18 cellular contexts compared by ENCODE assay signal in genomic region chr17:10052414-10052813, GRCh38.
DNase-seq lines count a peak whose midpoint lies in the region; ATAC-seq, FAIRE-seq and TF ChIP-seq lines count a peak whose summit lies in the region.
"Had no signal": no experiment of that assay in that cellular context is flagged by ENCODE, and none has a peak within 500 bp of the region (broad histone marks: within the 10 kb centered on the region; RNA-seq: fewer than 3 reads in every experiment).

No MANE protein-coding gene starts in this region.

- DNase-seq in stimulated activated effector memory CD8-positive, alpha-beta T cell treated with anti-CD3 and anti-CD28 coated beads, Interleukin-12 subunit alpha, Interleukin-12 subunit beta, amount 100 ng/mL, for 72 hours (ENCODE audit: low spot score in 2 of 2), result no peak
- DNase-seq in HTR-8/SVneo (ENCODE audit: insufficient read length, low spot score), result no peak
- DNase-seq in spleen, result no peak
- no peak for DNase-seq in erythroblast (lab: John Stamatoyannopoulos, UW)
- DNase-seq: activated CD4-positive, alpha-beta T cell treated with anti-CD3 and anti-CD28 coated beads, Interleukin-2, amount 50 U/mL, for 48 hours; activated effector memory CD4-positive, alpha-beta T cell treated with Interleukin-2 at 50 U/mL for 16 hours; body of pancreas; CD8-positive, alpha-beta memory T cell; GDM1; left cardiac atrium; right lobe of liver; substantia nigra; T-helper 9 cell had no signal

- TF ChIP-seq POLR2A in spleen (IDR thresholded peaks at IDR 0.05) (no peak), erythroblast (IDR thresholded peaks at IDR 0.05; ENCODE audit: low read length) (no peak)

- no peaks in the 10 kb centered on the region for H3K27me3 ChIP-seq in spleen (replicated peaks in 1 of 7)
- H3K27me3 ChIP-seq: body of pancreas, right lobe of liver had no signal

- peak overlapping the region; percentile 23 for H3K27ac Mint-ChIP-seq in stimulated activated effector memory CD8-positive, alpha-beta T cell treated with anti-CD3 and anti-CD28 coated beads, Interleukin-12 subunit alpha, Interleukin-12 subunit beta, amount 100 ng/mL, for 72 hours

- ATAC-seq in GM18511 (IDR thresholded peaks at IDR 0.05; ENCODE audit: unreplicated experiment) (peak; percentile 57), GM21360 (IDR thresholded peaks at IDR 0.05; ENCODE audit: unreplicated experiment) (peak; percentile 51), HG03432 (IDR thresholded peaks at IDR 0.05; ENCODE audit: unreplicated experiment) (peak; percentile 63)
- ATAC-seq in stimulated activated effector memory CD8-positive, alpha-beta T cell treated with anti-CD3 and anti-CD28 coated beads, Interleukin-12 subunit alpha, Interleukin-12 subunit beta, amount 100 ng/mL, for 72 hours, result peak; percentile 55
- ATAC-seq: body of pancreas, left cardiac atrium had no signal

- no peak overlapping the region for H3K4me3 ChIP-seq in spleen
- H3K4me3 ChIP-seq: body of pancreas, right lobe of liver had no signal

- H3K4me1 Mint-ChIP-seq in stimulated activated effector memory CD8-positive, alpha-beta T cell treated with anti-CD3 and anti-CD28 coated beads, Interleukin-12 subunit alpha, Interleukin-12 subunit beta, amount 100 ng/mL, for 72 hours, result peaks cover 30% of the 10 kb centered on the region

- peak overlapping the region in 1 of 8 donors; percentile 70 for H3K27ac ChIP-seq in spleen
- H3K27ac ChIP-seq: body of pancreas, right lobe of liver had no signal

- H3K9me3 ChIP-seq in spleen, result no peaks in the 10 kb centered on the region
- H3K9me3 ChIP-seq: body of pancreas, right lobe of liver had no signal

- no peaks in the 10 kb centered on the region for H3K9me3 Mint-ChIP-seq in stimulated activated effector memory CD8-positive, alpha-beta T cell treated with anti-CD3 and anti-CD28 coated beads, Interleukin-12 subunit alpha, Interleukin-12 subunit beta, amount 100 ng/mL, for 72 hours

- TF ChIP-seq CTCF in spleen (IDR thresholded peaks at IDR 0.05 in 8 of 11, conservative IDR thresholded peaks at IDR 0.05 in 3 of 11), result no peak

- H3K36me3 ChIP-seq in spleen, result no peaks in the 10 kb centered on the region
- H3K36me3 ChIP-seq: right lobe of liver had no signal

- FAIRE-seq in HTR-8/SVneo (lab: Jason Lieb, UNC), result no peak
- FAIRE-seq: endometrium had no signal

- H3K4me1 ChIP-seq in spleen, result peaks cover 3 to 58% (median 23%) of the 10 kb centered on the region in 6 donors
- H3K4me1 ChIP-seq: right lobe of liver had no signal

- WGBS in spleen, 5 donors, result 53 to 84% (median 77%) methylated on average over 8 of the region's 8 CpGs

- H3K36me3 Mint-ChIP-seq in stimulated activated effector memory CD8-positive, alpha-beta T cell treated with anti-CD3 and anti-CD28 coated beads, Interleukin-12 subunit alpha, Interleukin-12 subunit beta, amount 100 ng/mL, for 72 hours, result no peaks in the 10 kb centered on the region
- H3K36me3 Mint-ChIP-seq: naive thymus-derived CD8-positive, alpha-beta T cell had no signal

- intact Hi-C loops in spleen (cut with DNase I; ENCODE audit: low total_unique reads), result no loop called here

- peak overlapping the region; percentile 20 for H3K4me3 Mint-ChIP-seq in stimulated activated effector memory CD8-positive, alpha-beta T cell treated with anti-CD3 and anti-CD28 coated beads, Interleukin-12 subunit alpha, Interleukin-12 subunit beta, amount 100 ng/mL, for 72 hours
